Comparison of ENCODE assay signal across 8 cellular contexts in genomic region chr3:98980915-98981596, GRCh38.
DNase-seq lines count a peak whose midpoint lies in the region; ATAC-seq and TF ChIP-seq lines count a peak whose summit lies in the region.

No MANE protein-coding gene starts in this region.

- in situ Hi-C loops in GM13977 (cut with MboI; ENCODE audit: low pct_unique_long_range_greater_than_20kb, low sequenced_read_pairs, unreplicated experiment) = loop anchor here (25.0 kb wide), 2 partner anchors 369 to 944 kb away; partner anchors contain the start of gene GABRR3

- no peaks in the 10 kb centered on the region for H3K27me3 Mint-ChIP-seq in endodermal cell (ENCODE audit: insufficient read depth)
- peaks cover 15% of the 10 kb centered on the region for H3K27me3 Mint-ChIP-seq in activated T-helper 2 cell treated with anti-CD3 and anti-CD28 coated beads, Interferon-gamma antibody, Interleukin-2, Interleukin-4, amounts not matched to agents 10 μg/mL and 5 μg/mL and 100 μg/mL, durations not matched to agents 14 hours and 24 hours and 36 hours (ENCODE audit: low read depth)

- H3K27ac ChIP-seq in foreskin keratinocyte (peak overlapping the region; percentile 30), endodermal cell (ENCODE audit: low read depth, low read length) (no peak overlapping the region)

- no peaks in the 10 kb centered on the region for H3K9me3 Mint-ChIP-seq in endodermal cell
- no peaks in the 10 kb centered on the region for H3K9me3 Mint-ChIP-seq in activated T-helper 2 cell treated with anti-CD3 and anti-CD28 coated beads, Interferon-gamma antibody, Interleukin-2, Interleukin-4, amounts not matched to agents 10 μg/mL and 5 μg/mL and 100 μg/mL, durations not matched to agents 14 hours and 24 hours and 36 hours

- H3K27me3 ChIP-seq in foreskin keratinocyte (no peaks in the 10 kb centered on the region), endodermal cell (ENCODE audit: control insufficient read depth, insufficient read depth, low read length, poor library complexity, severe bottlenecking) (no peaks in the 10 kb centered on the region)

- ATAC-seq in GM21723 (IDR thresholded peaks at IDR 0.05; ENCODE audit: unreplicated experiment) (peak; percentile 92), foreskin keratinocyte (peak; percentile 84)

- H3K36me3 Mint-ChIP-seq in endodermal cell (ENCODE audit: low read depth) = no peaks in the 10 kb centered on the region
- no peaks in the 10 kb centered on the region for H3K36me3 Mint-ChIP-seq in activated T-helper 2 cell treated with anti-CD3 and anti-CD28 coated beads, Interferon-gamma antibody, Interleukin-2, Interleukin-4, amounts not matched to agents 10 μg/mL and 5 μg/mL and 100 μg/mL, durations not matched to agents 14 hours and 24 hours and 36 hours (ENCODE audit: low read depth)

- WGBS in endodermal cell (ENCODE audit: insufficient coverage in 1 of 2, insufficient read length in 1 of 2), 2 experiments = 73 to 76% methylated on average over 2 of the region's 2 CpGs

- H3K36me3 ChIP-seq in endodermal cell (ENCODE audit: control insufficient read depth, insufficient read depth, low read length) = no peaks in the 10 kb centered on the region

- intact Hi-C loops in activated T-helper 2 cell treated with anti-CD3 and anti-CD28 coated beads, Interferon-gamma antibody, Interleukin-2, Interleukin-4, amounts not matched to agents 10 μg/mL and 5 μg/mL and 100 μg/mL, durations not matched to agents 14 hours and 24 hours and 36 hours (cut with micrococcal nuclease) = loop anchor here (1.0 kb wide), 1 partner anchor 10 kb away; no protein-coding TSS in a partner anchor

- TF ChIP-seq CTCF in GM13977 (IDR thresholded peaks at IDR 0.05; ENCODE audit: extremely low read depth, insufficient read depth, missing control alignments) (no peak), foreskin keratinocyte (conservative IDR thresholded peaks at IDR 0.05) (no peak), endodermal cell (conservative IDR thresholded peaks at IDR 0.05) (no peak)

- no peak overlapping the region for H3K4me3 ChIP-seq in endodermal cell (ENCODE audit: low read length)

- H3K4me3 Mint-ChIP-seq in endodermal cell = no peak overlapping the region
- H3K4me3 Mint-ChIP-seq in activated T-helper 2 cell treated with anti-CD3 and anti-CD28 coated beads, Interferon-gamma antibody, Interleukin-2, Interleukin-4, amounts not matched to agents 10 μg/mL and 5 μg/mL and 100 μg/mL, durations not matched to agents 14 hours and 24 hours and 36 hours (ENCODE audit: low read depth) = no peak overlapping the region

- no peak overlapping the region for H3K9ac ChIP-seq in endodermal cell (ENCODE audit: extremely low read depth, low read length, poor library complexity, severe bottlenecking)

- no peaks in the 10 kb centered on the region for H3K9me3 ChIP-seq in endodermal cell (ENCODE audit: control insufficient read depth, low read length)

- DNase-seq in GM13977 (ENCODE audit: low spot score) (peak; percentile 60), HS-5 (ENCODE audit: low read depth) (peak; percentile 95), foreskin keratinocyte (peak; percentile 53 to 83), NCI-H2196 treated with DMSO at 0.1 percent for 48 hours (lab: John Stamatoyannopoulos, UW; ENCODE audit: unreplicated experiment) (no peak), endodermal cell (no peak), cortex of kidney (lab: John Stamatoyannopoulos, UW) (no peak)
- no peak for DNase-seq in activated T-helper 2 cell treated with anti-CD3 and anti-CD28 coated beads, Interferon-gamma antibody, Interleukin-2, Interleukin-4, amounts not matched to agents 10 μg/mL and 5 μg/mL and 100 μg/mL, durations not matched to agents 14 hours and 24 hours and 36 hours (ENCODE audit: low spot score)

- H3K4me1 ChIP-seq in foreskin keratinocyte (peaks cover 40% of the 10 kb centered on the region), endodermal cell (ENCODE audit: control insufficient read depth, insufficient read depth, low read length) (peaks cover 5% of the 10 kb centered on the region)

- H3K27ac Mint-ChIP-seq in endodermal cell = no peak overlapping the region
- no peak overlapping the region for H3K27ac Mint-ChIP-seq in activated T-helper 2 cell treated with anti-CD3 and anti-CD28 coated beads, Interferon-gamma antibody, Interleukin-2, Interleukin-4, amounts not matched to agents 10 μg/mL and 5 μg/mL and 100 μg/mL, durations not matched to agents 14 hours and 24 hours and 36 hours

- peaks cover 17% of the 10 kb centered on the region for H3K4me1 Mint-ChIP-seq in endodermal cell
- H3K4me1 Mint-ChIP-seq in activated T-helper 2 cell treated with anti-CD3 and anti-CD28 coated beads, Interferon-gamma antibody, Interleukin-2, Interleukin-4, amounts not matched to agents 10 μg/mL and 5 μg/mL and 100 μg/mL, durations not matched to agents 14 hours and 24 hours and 36 hours (ENCODE audit: low read depth) = peaks cover 21% of the 10 kb centered on the region

Comparison
In these comparisons a context has a peak if more than half of its experiments do, and no peak if none do; other contexts are left out.
1. DNase-seq: peak in GM13977 (single experiment), HS-5 (single experiment) and foreskin keratinocyte (2 of 2); none in NCI-H2196 treated with DMSO at 0.1 percent for 48 hours (single experiment), endodermal cell (single experiment), cortex of kidney (single experiment) and activated T-helper 2 cell treated with anti-CD3 and anti-CD28 coated beads, Interferon-gamma antibody, Interleukin-2, Interleukin-4, amounts not matched to agents 10 μg/mL and 5 μg/mL and 100 μg/mL, durations not matched to agents 14 hours and 24 hours and 36 hours (single experiment).